In genomic region chr15:47975422-47975821, GRCh38 we compare ENCODE assay signal across 20 cellular contexts.
"Had no signal": no experiment of that assay in that cellular context is flagged by ENCODE, and none has a peak within 500 bp of the region (broad histone marks: within the 10 kb centered on the region; RNA-seq: fewer than 3 reads in every experiment).

No MANE protein-coding gene starts in this region.

- H3K27me3 ChIP-seq: foreskin keratinocyte, spleen, vagina had no signal

- DNase-seq: activated CD4-positive, alpha-beta T cell treated with anti-CD3 and anti-CD28 coated beads, Interleukin-2, amount 10 ng/mL, durations not matched to agents 7 days and 5 days; activated CD4-positive, CD25-positive, alpha-beta regulatory T cell treated with anti-CD3 and anti-CD28 coated beads, Interleukin-2, amount 50 U/mL, for 72 hours; activated CD8-positive, alpha-beta memory T cell treated with anti-CD3 and anti-CD28 coated beads, Interleukin-2, amount 10 ng/mL, durations not matched to agents 7 days and 5 days; activated CD8-positive, alpha-beta T cell treated with anti-CD3 and anti-CD28 coated beads for 36 hours; activated gamma-delta T cell; activated naive CD4-positive, alpha-beta T cell treated with anti-CD3 and anti-CD28 coated beads, Interleukin-2, amount 50 U/mL, for 16 hours; activated naive CD8-positive, alpha-beta T cell treated with anti-CD3 and anti-CD28 coated beads, Interleukin-2, amount 50 U/mL, for 24 hours; activated T-cell treated with anti-CD3 and anti-CD28 coated beads for 4 hours; effector CD4-positive, alpha-beta T cell; foreskin keratinocyte; immature natural killer cell; naive thymus-derived CD4-positive, alpha-beta T cell; spleen; stimulated activated CD4-positive, alpha-beta T cell treated with anti-CD3 and anti-CD28 coated beads, Interleukin-4, amount 100 ng/mL, for 24 hours; stimulated activated naive CD4-positive, alpha-beta T cell treated with Interleukin-2 at 50 U/mL for 16 hours had no signal

- H3K9me3 ChIP-seq: spleen, thoracic aorta, vagina had no signal

- ATAC-seq: activated CD8-positive, alpha-beta memory T cell treated with anti-CD3 and anti-CD28 coated beads, Interleukin-2, amount 10 ng/mL, durations not matched to agents 7 days and 5 days; activated CD8-positive, alpha-beta T cell treated with anti-CD3 and anti-CD28 coated beads for 36 hours; activated naive CD8-positive, alpha-beta T cell treated with anti-CD3 and anti-CD28 coated beads, Interleukin-2, amount 50 U/mL, for 24 hours; foreskin keratinocyte; left lobe of liver; naive thymus-derived CD4-positive, alpha-beta T cell had no signal

- H3K4me3 ChIP-seq: lung, spleen, thoracic aorta, vagina had no signal

- H3K36me3 ChIP-seq: spleen, thoracic aorta, vagina had no signal

- H3K27ac ChIP-seq: foreskin keratinocyte, spleen, thoracic aorta, vagina, VCaP had no signal

- H3K4me1 ChIP-seq: spleen, vagina had no signal
